8 cellular contexts compared by ENCODE assay signal in the genomic region with DNA sequence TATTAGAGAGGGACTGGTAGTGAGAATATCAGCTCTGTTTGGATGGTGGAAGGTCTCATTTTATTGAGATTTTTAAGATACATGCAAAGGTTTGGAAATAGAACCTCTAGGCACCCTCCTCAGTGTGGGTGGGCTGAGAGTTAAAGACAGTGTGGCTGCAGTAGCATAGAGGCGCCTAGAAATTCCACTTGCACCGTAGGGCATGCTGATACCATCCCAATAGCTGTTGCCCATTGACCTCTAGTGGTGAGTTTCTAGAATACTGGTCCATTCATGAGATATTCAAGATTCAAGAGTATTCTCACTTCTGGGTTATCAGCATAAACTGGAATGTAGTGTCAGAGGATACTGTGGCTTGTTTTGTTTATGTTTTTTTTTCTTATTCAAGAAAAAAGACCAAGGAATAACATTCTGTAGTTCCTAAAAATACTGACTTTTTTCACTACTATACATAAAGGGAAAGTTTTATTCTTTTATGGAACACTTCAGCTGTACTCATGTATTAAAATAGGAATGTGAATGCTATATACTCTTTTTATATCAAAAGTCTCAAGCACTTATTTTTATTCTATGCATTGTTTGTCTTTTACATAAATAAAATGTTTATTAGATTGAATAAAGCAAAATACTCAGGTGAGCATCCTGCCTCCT.
A peak's percentile ranks its signal among the peaks of the same experiment; 100 is the strongest.
DNase-seq lines count a peak whose midpoint lies in the region; ATAC-seq and TF ChIP-seq lines count a peak whose summit lies in the region.

No MANE protein-coding gene starts in this region.

- H3K27me3 Mint-ChIP-seq in WTC11 (ENCODE audit: low read depth) = no peaks in the 10 kb centered on the region

- peaks cover 6 to 7% of the 10 kb centered on the region in 2 donors for H3K4me1 ChIP-seq in uterus

- H3K4me3 ChIP-seq in uterus = no peak overlapping the region

- peaks cover 39% of the 10 kb centered on the region for H3K36me3 Mint-ChIP-seq in WTC11

- peaks cover 69% of the 10 kb centered on the region for H3K4me1 Mint-ChIP-seq in WTC11

- CTCF ChIA-PET in WTC11 (lab: Charles Lee) = interaction anchor here (0.6 to 4.9 kb wide), 19 partner anchors 14 to 651 kb away, joined by 3 to 18 read pairs (median 4); partner anchors contain the start of gene TGFBR2

- no peaks in the 10 kb centered on the region for H3K9me3 ChIP-seq in uterus

- no peaks in the 10 kb centered on the region for H3K36me3 ChIP-seq in uterus

- ATAC-seq in GM18873 (IDR thresholded peaks at IDR 0.05; ENCODE audit: low FRiP score, unreplicated experiment) = peak; percentile 93
- ATAC-seq in HG03060 (IDR thresholded peaks at IDR 0.05; ENCODE audit: low read depth, unreplicated experiment) = peak; percentile 73
- ATAC-seq in WTC11 = peak; percentile 90

- H3K9me3 Mint-ChIP-seq in WTC11 = no peaks in the 10 kb centered on the region

- intact Hi-C loops in uterus (cut with DNase I; ENCODE audit: low total_unique reads) = loop anchor here (10.0 kb wide), 1 partner anchor 579 kb away; no protein-coding TSS in a partner anchor

- DNase-seq in CMK (ENCODE audit: low read depth) = peak; percentile 29
- peak; percentile 5 for DNase-seq in NCI-H2196 treated with DMSO at 0.1 percent for 48 hours (lab: John Stamatoyannopoulos, UW; ENCODE audit: unreplicated experiment)
- peak; percentile 35 for DNase-seq in WTC11 (ENCODE audit: low spot score)
- peak; percentile 32 for DNase-seq in epidermal melanocyte (ENCODE audit: insufficient read length, low spot score)
- peak; percentile 50 for DNase-seq in mucosa of gallbladder (ENCODE audit: low spot score)
- peak in 1 of 2 donors; percentile 54 for DNase-seq in uterus

- no peaks in the 10 kb centered on the region for H3K27me3 ChIP-seq in uterus

- TF ChIP-seq CTCF in WTC11 (IDR thresholded peaks at IDR 0.05) (peak; percentile 57), uterus (IDR thresholded peaks at IDR 0.05) (peak; percentile 77 to 87 (median 82))

- peak overlapping the region; percentile 25 to 49 for H3K27ac ChIP-seq in uterus

- TF ChIP-seq POLR2A in uterus (IDR thresholded peaks at IDR 0.05) = no peak

- H3K27ac Mint-ChIP-seq in WTC11 = no peak overlapping the region

- POLR2A ChIA-PET in WTC11 (lab: Charles Lee) = interaction anchor here (0.7 to 1.6 kb wide), 2 partner anchors 24 to 434 kb away, joined by 3 to 7 read pairs; no protein-coding TSS in a partner anchor

- H3K4me3 Mint-ChIP-seq in WTC11 = no peak overlapping the region

TF ChIP-seq in WTC11, 78 proteins besides CTCF, POLR2A, EP300 and RAD21:
- TF ChIP-seq ERG (CRISPR knock-in tag; IDR thresholded peaks at IDR 0.05) = no peak
- TF ChIP-seq, protein P1, sequence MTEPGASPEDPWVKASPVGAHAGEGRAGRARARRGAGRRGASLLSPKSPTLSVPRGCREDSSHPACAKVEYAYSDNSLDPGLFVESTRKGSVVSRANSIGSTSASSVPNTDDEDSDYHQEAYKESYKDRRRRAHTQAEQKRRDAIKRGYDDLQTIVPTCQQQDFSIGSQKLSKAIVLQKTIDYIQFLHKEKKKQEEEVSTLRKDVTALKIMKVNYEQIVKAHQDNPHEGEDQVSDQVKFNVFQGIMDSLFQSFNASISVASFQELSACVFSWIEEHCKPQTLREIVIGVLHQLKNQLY (CRISPR knock-in tag; IDR thresholded peaks at IDR 0.05) = no peak
- TF ChIP-seq EMX1 (CRISPR knock-in tag; IDR thresholded peaks at IDR 0.05) = no peak
- no peak for TF ChIP-seq MYBL2 (CRISPR knock-in tag; IDR thresholded peaks at IDR 0.05)
- TF ChIP-seq SMAD4 (CRISPR knock-in tag; IDR thresholded peaks at IDR 0.05) = no peak
TF ChIP-seq in WTC11: peak in this region for 0.
